In the genomic region with DNA sequence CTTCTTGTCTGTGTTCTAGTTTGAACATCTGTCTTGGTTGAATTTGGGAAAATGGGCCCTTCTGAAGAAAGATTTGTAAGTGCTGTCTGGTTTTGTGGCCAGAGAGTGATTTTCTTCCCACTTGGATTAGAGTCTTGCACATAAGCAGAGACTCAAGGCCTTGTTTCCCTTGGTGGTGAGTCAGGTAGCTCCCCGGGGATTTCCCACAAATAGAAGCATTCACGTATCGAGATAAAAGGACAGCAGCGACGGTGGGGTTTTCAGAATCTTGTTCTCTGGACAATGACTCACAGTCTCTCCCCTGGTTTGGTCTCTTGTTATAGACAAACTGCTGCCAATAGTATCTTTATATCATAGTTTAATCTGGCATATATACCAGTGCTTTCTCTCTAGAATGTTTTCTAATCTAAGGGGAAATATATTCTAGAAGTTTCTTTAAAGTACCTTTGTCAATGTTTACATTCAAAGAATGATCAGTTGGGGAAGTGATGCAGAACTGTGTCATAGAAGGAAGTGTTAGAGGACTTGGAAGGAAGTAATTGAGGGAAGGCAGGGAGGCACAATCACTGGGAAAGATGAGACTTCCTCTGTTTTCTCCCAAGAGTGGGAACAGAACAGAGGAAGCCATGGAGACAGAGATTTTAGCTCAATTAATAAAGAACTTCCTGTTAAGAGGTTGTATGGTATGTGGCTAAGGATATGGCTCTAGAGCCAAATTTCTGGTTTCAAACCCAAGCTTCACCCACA, we compare ENCODE assay signal across 1 cellular context.
A peak's percentile ranks its signal among the peaks of the same experiment; 100 is the strongest.
TF ChIP-seq lines count a peak whose summit lies in the region.

No MANE protein-coding gene starts in this region.

TF ChIP-seq in HepG2, 621 proteins besides CTCF, POLR2A, EP300 and RAD21:
- TF ChIP-seq FOXC1 (CRISPR knock-in tag; IDR thresholded peaks at IDR 0.05; ENCODE audit: borderline replicate concordance) (no peak), FOSL2 (CRISPR knock-in tag; IDR thresholded peaks at IDR 0.05) (peak; percentile 43; the same call in 1 of the 2 replicates)
